Comparison of ENCODE assay signal across 9 cellular contexts in genomic region chr12:104641862-104642261, GRCh38.
DNase-seq lines count a peak whose midpoint lies in the region; ATAC-seq and TF ChIP-seq lines count a peak whose summit lies in the region.
"Had no signal": no experiment of that assay in that cellular context is flagged by ENCODE, and none has a peak within 500 bp of the region (broad histone marks: within the 10 kb centered on the region; RNA-seq: fewer than 3 reads in every experiment).

No MANE protein-coding gene starts in this region.

- no peak overlapping the region for H3K27ac ChIP-seq in mammary epithelial cell (ENCODE audit: insufficient read depth, low read depth, low read length)

- peaks cover 1% of the 10 kb centered on the region for H3K79me2 ChIP-seq in mammary epithelial cell (ENCODE audit: insufficient read depth, low read length)

- no peaks in the 10 kb centered on the region for H3K9me3 ChIP-seq in mammary epithelial cell (replicated peaks; ENCODE audit: insufficient read depth, low read length)

- no peaks in the 10 kb centered on the region for H3K27me3 Mint-ChIP-seq in natural killer cell treated with Interleukin-12 subunit alpha and Interleukin-12 subunit beta and Interleukin-15 and Interleukin-18, amount 100 ng/mL, for 72 hours

- CTCF ChIA-PET in mammary epithelial cell (lab: Charles Lee; ENCODE audit: low non-redundant PET), result no interaction called here

- no peaks in the 10 kb centered on the region for H4K20me1 ChIP-seq in mammary epithelial cell (ENCODE audit: insufficient read depth, low read length)

- H3K4me3 ChIP-seq in mammary epithelial cell (replicated peaks in 1 of 3; ENCODE audit: insufficient read depth in 1 of 3, low read depth in 2 of 3, low read length in 3 of 3), result no peak overlapping the region

- no peak overlapping the region for H3K9ac ChIP-seq in mammary epithelial cell (ENCODE audit: insufficient read depth, low read length)

- no peaks in the 10 kb centered on the region for H3K27me3 ChIP-seq in mammary epithelial cell (ENCODE audit: insufficient read depth, low read length)

- 100% methylated on average over 3 of the region's 3 CpGs for WGBS in mammary epithelial cell (ENCODE audit: low coverage, missing lambda C conversion rate)

- no peak overlapping the region for H3K4me3 Mint-ChIP-seq in natural killer cell treated with Interleukin-12 subunit alpha and Interleukin-12 subunit beta and Interleukin-15 and Interleukin-18, amount 100 ng/mL, for 72 hours

- peaks cover 63 to 71% of the 10 kb centered on the region in 2 donors for H3K4me1 Mint-ChIP-seq in natural killer cell treated with Interleukin-12 subunit alpha and Interleukin-12 subunit beta and Interleukin-15 and Interleukin-18, amount 100 ng/mL, for 72 hours (ENCODE audit: low read depth in 2 of 2)

- H2AFZ ChIP-seq in mammary epithelial cell (ENCODE audit: low read depth, low read length), result no peak overlapping the region

- in situ Hi-C loops in mammary epithelial cell (cut with MboI; ENCODE audit: low sequenced_read_pairs in 2 of 2), result no loop called here

- H3K36me3 Mint-ChIP-seq in natural killer cell treated with Interleukin-12 subunit alpha and Interleukin-12 subunit beta and Interleukin-15 and Interleukin-18, amount 100 ng/mL, for 72 hours, result peaks cover 26% of the 10 kb centered on the region

- no peak overlapping the region for H3K4me2 ChIP-seq in mammary epithelial cell (ENCODE audit: insufficient read depth, low read depth, low read length)

- peak; percentile 98 for ATAC-seq in GM18867 (IDR thresholded peaks at IDR 0.05; ENCODE audit: unreplicated experiment)
- peak; percentile 93 for ATAC-seq in GM21723 (IDR thresholded peaks at IDR 0.05; ENCODE audit: unreplicated experiment)
- ATAC-seq in HG03520 (IDR thresholded peaks at IDR 0.05; ENCODE audit: unreplicated experiment), result peak; percentile 98
- ATAC-seq in natural killer cell treated with Interleukin-12 subunit alpha and Interleukin-12 subunit beta and Interleukin-15 and Interleukin-18, amount 100 ng/mL, for 72 hours, result peak; percentile 30 to 71

- peak overlapping the region; percentile 31 to 86 for H3K27ac Mint-ChIP-seq in natural killer cell treated with Interleukin-12 subunit alpha and Interleukin-12 subunit beta and Interleukin-15 and Interleukin-18, amount 100 ng/mL, for 72 hours

- no peaks in the 10 kb centered on the region for H3K36me3 ChIP-seq in mammary epithelial cell (ENCODE audit: insufficient read depth, low read length)

- intact Hi-C loops in mammary epithelial cell (cut with micrococcal nuclease), result no loop called here

- peaks cover 5% of the 10 kb centered on the region for H3K4me1 ChIP-seq in mammary epithelial cell (ENCODE audit: insufficient read depth, low read length)

- dilution Hi-C loops in mammary epithelial cell (cut with HindIII; ENCODE audit: low sequenced_read_pairs), result no loop called here

- BruUV-seq in mammary epithelial cell (replicated peaks; lab: Mats Ljungman, UMichigan), result no TSS peak

- TF ChIP-seq CTCF in mammary epithelial cell (conservative IDR thresholded peaks at IDR 0.05 in 1 of 2, IDR thresholded peaks at IDR 0.05 in 1 of 2; ENCODE audit: extremely low read depth in 1 of 2, insufficient read depth in 1 of 2, low read depth in 1 of 2, low read length in 2 of 2), result no peak

- no peaks in the 10 kb centered on the region for H3K9me3 Mint-ChIP-seq in natural killer cell treated with Interleukin-12 subunit alpha and Interleukin-12 subunit beta and Interleukin-15 and Interleukin-18, amount 100 ng/mL, for 72 hours

- DNase-seq in natural killer cell treated with Interleukin-12 subunit alpha and Interleukin-12 subunit beta and Interleukin-15 and Interleukin-18, amount 100 ng/mL, for 72 hours (ENCODE audit: low spot score), result no peak
- DNase-seq in AG08396 (ENCODE audit: low spot score) (no peak), DMS53 (lab: John Stamatoyannopoulos, UW) (no peak), mammary epithelial cell (no peak)
- DNase-seq in activated effector memory CD4-positive, alpha-beta T cell treated with anti-CD3 and anti-CD28 coated beads, Interleukin-2, amount 50 U/mL, for 16 hours, result no peak
- DNase-seq: activated CD4-positive, alpha-beta T cell treated with anti-CD3 and anti-CD28 coated beads, Interleukin-2, amount 50 U/mL, for 4 hours had no signal
